ENCODE assay signal across 13 cellular contexts in the genomic region with DNA sequence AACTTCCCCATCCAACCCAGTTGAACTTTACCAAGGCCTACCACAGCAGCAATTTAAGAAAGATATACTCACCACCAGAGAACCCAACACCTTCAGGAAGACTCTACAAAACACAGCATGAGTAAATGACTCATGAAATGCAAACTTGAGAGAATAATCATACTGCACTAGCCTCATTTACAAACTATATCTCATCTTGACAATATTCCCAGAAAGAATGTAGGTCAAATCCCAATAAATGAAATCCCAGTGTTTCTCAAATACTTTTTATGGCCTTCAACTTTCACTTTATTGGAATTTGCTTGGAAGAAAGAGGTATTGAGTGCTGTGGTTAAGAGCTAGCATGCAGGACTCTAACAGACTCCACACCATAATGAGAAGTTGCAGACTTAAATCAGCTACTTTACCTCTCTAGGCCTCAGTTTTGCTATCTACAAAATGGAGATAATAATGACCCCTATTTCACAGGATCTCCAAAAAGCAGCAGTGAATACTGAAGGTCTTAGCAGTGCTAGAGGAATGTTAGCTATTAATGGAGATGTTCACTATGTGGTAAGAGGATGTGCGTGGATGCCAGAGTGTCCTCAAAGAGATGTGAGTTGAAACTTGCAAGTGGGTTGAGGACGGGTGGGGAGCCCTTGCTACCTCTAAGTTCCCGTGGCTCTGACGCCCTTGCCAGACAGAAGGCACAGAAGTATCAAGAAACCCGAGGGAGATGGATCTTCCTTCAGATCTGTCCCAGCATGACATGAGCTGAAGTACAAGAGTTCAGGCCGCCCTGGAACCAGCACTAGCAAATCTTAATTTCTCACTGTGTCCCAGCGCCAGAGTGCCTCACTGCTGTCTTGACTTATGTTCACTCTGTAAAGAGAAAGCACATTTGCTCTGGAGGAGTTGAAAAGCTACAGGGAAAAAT. TPM values are rescaled to one million over a fixed set of nuclear protein-coding genes. Genes with fewer than 3 reads are reported as not detected.
DNase-seq lines count a peak whose midpoint lies in the region; ATAC-seq and TF ChIP-seq lines count a peak whose summit lies in the region.
"Had no signal": no experiment of that assay in that cellular context is flagged by ENCODE, and none has a peak within 500 bp of the region (broad histone marks: within the 10 kb centered on the region; RNA-seq: fewer than 3 reads in every experiment).

No MANE protein-coding gene starts in this region.

- no peaks in the 10 kb centered on the region for H3K27me3 Mint-ChIP-seq in T-helper 17 cell
- no peaks in the 10 kb centered on the region for H3K27me3 Mint-ChIP-seq in stimulated activated naive CD8-positive, alpha-beta T cell treated with anti-CD3 and anti-CD28 coated beads, Interleukin-15, Interleukin-2, amounts not matched to agents 100 ng/mL and 50 ng/mL, for 24 hours

- ATAC-seq in T-helper 17 cell (peak; percentile 26), HG02870 (IDR thresholded peaks at IDR 0.05; ENCODE audit: unreplicated experiment) (no peak)
- ATAC-seq: body of pancreas had no signal

- no peaks in the 10 kb centered on the region for H3K9me3 ChIP-seq in T-helper 17 cell (ENCODE audit: control insufficient read depth, low read length, poor library complexity, severe bottlenecking)
- H3K9me3 ChIP-seq: BLaER1, body of pancreas, esophagus squamous epithelium, MG63 had no signal

- H3K9me3 Mint-ChIP-seq in stimulated activated naive CD8-positive, alpha-beta T cell treated with anti-CD3 and anti-CD28 coated beads, Interleukin-15, Interleukin-2, amounts not matched to agents 100 ng/mL and 50 ng/mL, for 24 hours = no peaks in the 10 kb centered on the region

- TF ChIP-seq CTCF in epithelial cell of esophagus (IDR thresholded peaks at IDR 0.05; ENCODE audit: insufficient read depth, low read depth, low read length, missing control alignments) (no peak), GM13977 (IDR thresholded peaks at IDR 0.05; ENCODE audit: extremely low read depth, insufficient read depth, missing control alignments) (no peak)

- peak overlapping the region; percentile 78 for H3K4me3 Mint-ChIP-seq in T-helper 17 cell
- H3K4me3 Mint-ChIP-seq in stimulated activated naive CD8-positive, alpha-beta T cell treated with anti-CD3 and anti-CD28 coated beads, Interleukin-15, Interleukin-2, amounts not matched to agents 100 ng/mL and 50 ng/mL, for 24 hours = peak overlapping the region; percentile 42

- H3K4me1 Mint-ChIP-seq in T-helper 17 cell = peaks cover 51% of the 10 kb centered on the region
- H3K4me1 Mint-ChIP-seq in stimulated activated naive CD8-positive, alpha-beta T cell treated with anti-CD3 and anti-CD28 coated beads, Interleukin-15, Interleukin-2, amounts not matched to agents 100 ng/mL and 50 ng/mL, for 24 hours (ENCODE audit: low read depth) = peaks cover 93% of the 10 kb centered on the region

- no peak overlapping the region for H3K4me3 ChIP-seq in epithelial cell of esophagus (ENCODE audit: low read length)
- H3K4me3 ChIP-seq: BLaER1, body of pancreas, esophagus squamous epithelium, MG63 had no signal

- DNase-seq in activated effector memory CD4-positive, alpha-beta T cell treated with anti-CD3 and anti-CD28 coated beads, Interleukin-2, amount 50 U/mL, for 16 hours = peak; percentile 62
- DNase-seq in activated effector memory CD4-positive, alpha-beta T cell treated with Interleukin-2 at 50 U/mL for 16 hours = no peak
- no peak for DNase-seq in T-helper 17 cell
- DNase-seq in epithelial cell of esophagus (ENCODE audit: low read depth) = peak; percentile 44
- DNase-seq in GM13977 (ENCODE audit: low spot score) = no peak
- no peak for DNase-seq in stimulated activated CD4-positive, alpha-beta T cell treated with anti-CD3 and anti-CD28 coated beads, Interleukin-1b, Interleukin-23, amount 100 ng/mL, for 48 hours
- DNase-seq: activated CD4-positive, alpha-beta T cell treated with anti-CD3 and anti-CD28 coated beads for 4 hours; body of pancreas; esophagus squamous epithelium; MG63 had no signal

- in situ Hi-C loops in GM13977 (cut with MboI; ENCODE audit: low pct_unique_long_range_greater_than_20kb, low sequenced_read_pairs, unreplicated experiment) = no loop called here

- H3K27ac Mint-ChIP-seq in T-helper 17 cell = peak overlapping the region; percentile 98
- H3K27ac Mint-ChIP-seq in stimulated activated naive CD8-positive, alpha-beta T cell treated with anti-CD3 and anti-CD28 coated beads, Interleukin-15, Interleukin-2, amounts not matched to agents 100 ng/mL and 50 ng/mL, for 24 hours = peak overlapping the region; percentile 97

- no peaks in the 10 kb centered on the region for H3K36me3 Mint-ChIP-seq in T-helper 17 cell (ENCODE audit: low read depth)
- peaks cover 84% of the 10 kb centered on the region for H3K36me3 Mint-ChIP-seq in stimulated activated naive CD8-positive, alpha-beta T cell treated with anti-CD3 and anti-CD28 coated beads, Interleukin-15, Interleukin-2, amounts not matched to agents 100 ng/mL and 50 ng/mL, for 24 hours (ENCODE audit: low read depth)

RNA-seq across cellular contexts. Expression of a gene that starts 59.7 kb away (rescaled TPM):
- total RNA-seq in T-helper 17 cell = 100 to 1,000 TPM; 455 to 472 TPM

Comparison
In these comparisons a context has a peak if more than half of its experiments do, and no peak if none do; other contexts are left out.
1. DNase-seq: peak in activated effector memory CD4-positive, alpha-beta T cell treated with anti-CD3 and anti-CD28 coated beads, Interleukin-2, amount 50 U/mL, for 16 hours (single experiment) and epithelial cell of esophagus (single experiment); none in activated effector memory CD4-positive, alpha-beta T cell treated with Interleukin-2 at 50 U/mL for 16 hours (single experiment), T-helper 17 cell (0 of 3), GM13977 (single experiment) and stimulated activated CD4-positive, alpha-beta T cell treated with anti-CD3 and anti-CD28 coated beads, Interleukin-1b, Interleukin-23, amount 100 ng/mL, for 48 hours (single experiment).